ENCODE assay signal across 8 cellular contexts in genomic region chr9:130578865-130579737, GRCh38. TPM values are rescaled to one million over a fixed set of nuclear protein-coding genes. Genes with fewer than 3 reads are reported as not detected.
DNase-seq lines count a peak whose midpoint lies in the region; ATAC-seq and TF ChIP-seq lines count a peak whose summit lies in the region.

Gene FUBP3 (plus strand): TSS chr9:130579577. CDS start chr9:130579681, 104 bp downstream.

- H3K27ac ChIP-seq in OCI-LY3 (ENCODE audit: low read length) = peak within 1 kb of the TSS; percentile 65

- intact Hi-C loops in mucosa of descending colon (cut with DNase I, micrococcal nuclease) = no loop called here

- H3K9me3 ChIP-seq in OCI-LY3 (ENCODE audit: insufficient read depth, low read length) = no peaks in the 10 kb centered on the region
- no peaks in the 10 kb centered on the region for H3K9me3 ChIP-seq in mucosa of descending colon

- H3K27me3 ChIP-seq in OCI-LY3 (ENCODE audit: low read depth, low read length) = no peaks in the 10 kb centered on the region

- H3K79me2 ChIP-seq in OCI-LY3 (ENCODE audit: low read length) = peaks cover 61% of the 10 kb centered on the region

- peaks cover 14% of the 10 kb centered on the region for H4K20me1 ChIP-seq in OCI-LY3 (ENCODE audit: insufficient read depth, low read length)

- H3K36me3 ChIP-seq in OCI-LY3 (replicated peaks; ENCODE audit: low read depth, low read length) = peaks cover 24% of the 10 kb centered on the region
- H3K36me3 ChIP-seq in mucosa of descending colon (ENCODE audit: low read depth) = no peaks in the 10 kb centered on the region

- H3K4me2 ChIP-seq in OCI-LY3 (ENCODE audit: low read length) = peak within 1 kb of the TSS; percentile 97

- H3K9ac ChIP-seq in OCI-LY3 (ENCODE audit: low read length) = peak within 1 kb of the TSS; percentile 93

- H3K4me1 ChIP-seq in OCI-LY3 (ENCODE audit: low read length) (peaks cover 19% of the 10 kb centered on the region), mucosa of descending colon (ENCODE audit: low read depth) (peaks cover 25% of the 10 kb centered on the region)

- DNase-seq in Caki2 (ENCODE audit: low read depth) (peak; percentile 81), HuH-7.5 (ENCODE audit: low spot score) (peak; percentile 95), activated T-cell treated with anti-CD3 and anti-CD28 coated beads for 1 hour (ENCODE audit: low read depth) (peak; percentile 81), epidermal melanocyte (ENCODE audit: insufficient read length, low spot score) (peak; percentile 97), mucosa of descending colon (peak; percentile 95 to 96 (median 96))
- DNase-seq in stimulated activated CD8-positive, alpha-beta memory T cell treated with anti-CD3 and anti-CD28 coated beads, Interleukin-4, amount 100 ng/mL, for 1 hour (ENCODE audit: low read depth in 2 of 2, low spot score in 1 of 2) = peak; percentile 64 to 78

- peak; percentile 87 for ATAC-seq in GM21447 (IDR thresholded peaks at IDR 0.05; ENCODE audit: unreplicated experiment)
- ATAC-seq in mucosa of descending colon = peak; percentile 99

- TF ChIP-seq CTCF in OCI-LY3 (IDR thresholded peaks at IDR 0.05; ENCODE audit: low read depth, low read length) (no peak), mucosa of descending colon (IDR thresholded peaks at IDR 0.05) (no peak)

- in situ Hi-C loops in Caki2 (cut with HindIII; ENCODE audit: low pct_unique_long_range_greater_than_20kb, low sequenced_read_pairs) = no loop called here

- peak within 1 kb of the TSS; percentile 92 for H3K4me3 ChIP-seq in OCI-LY3 (ENCODE audit: low read length)
- peak within 1 kb of the TSS; percentile 89 for H3K4me3 ChIP-seq in mucosa of descending colon

- H2AFZ ChIP-seq in OCI-LY3 (ENCODE audit: low read depth, low read length) = peak within 1 kb of the TSS; percentile 41; the same call in 1 of the 2 replicates

RNA-seq across cellular contexts. Expression of gene FUBP3, which starts in this region (rescaled TPM):
- 23.8 and 28.4 TPM in 2 replicates for total RNA-seq in Caki2 (2014; rRNA removed; shearing (Covaris generic); ENCODE audit: low replicate concordance)
- total RNA-seq in mucosa of descending colon = 10 to 100 TPM; 36.5 to 56.5 (median 43.3) TPM

Comparison
In these comparisons a context has a peak if more than half of its experiments do, and no peak if none do; other contexts are left out.
1. Peak in every context shown above with its lines: DNase-seq, ATAC-seq, H3K4me3 ChIP-seq and H3K27ac ChIP-seq.